Comparison of ENCODE assay signal across 17 cellular contexts in the genomic region with DNA sequence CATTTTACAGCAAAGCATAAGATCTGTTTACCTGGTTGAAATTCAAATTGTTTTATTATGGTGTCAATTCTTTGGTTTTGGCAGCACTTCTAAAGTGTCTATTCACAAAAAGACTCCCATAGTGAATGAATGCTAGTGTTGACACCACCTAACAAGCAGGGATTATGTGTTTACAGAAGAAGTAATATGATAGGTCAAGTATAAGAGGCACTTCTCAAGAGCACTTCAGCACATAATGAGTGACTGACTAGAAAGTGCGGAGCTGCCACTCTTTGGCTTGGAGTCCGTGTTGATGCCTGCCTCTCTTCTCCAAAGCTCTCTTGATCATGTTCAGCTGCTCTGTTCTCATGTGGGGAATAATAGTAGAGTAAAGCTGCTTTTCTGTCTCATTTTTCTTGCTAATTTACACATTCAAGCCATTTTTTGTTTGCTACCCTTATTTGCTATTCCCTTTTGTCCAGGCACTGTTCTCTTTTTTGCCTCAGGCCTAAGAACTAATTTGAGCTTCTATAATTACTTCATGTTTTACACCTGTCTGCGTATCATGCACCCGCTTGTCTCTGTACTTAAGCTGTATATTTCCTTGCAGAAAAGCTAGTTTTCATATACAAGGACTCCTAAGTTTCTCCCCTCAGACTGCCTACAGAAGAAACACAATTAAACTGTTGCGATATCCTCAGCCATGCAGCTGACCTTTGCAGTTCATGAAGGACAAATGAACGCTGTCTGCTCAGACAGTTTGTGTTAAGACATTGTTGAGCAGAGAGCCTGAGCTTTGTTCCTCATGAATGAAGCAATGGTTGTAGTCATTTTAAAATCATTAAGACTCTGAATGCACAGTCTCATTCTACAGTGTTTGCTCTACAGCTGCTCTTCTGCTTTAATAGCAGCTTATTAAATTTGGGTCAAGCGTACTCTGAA. TPM values are rescaled to one million over a fixed set of nuclear protein-coding genes. Genes with fewer than 3 reads are reported as not detected.
DNase-seq lines count a peak whose midpoint lies in the region; ATAC-seq and TF ChIP-seq lines count a peak whose summit lies in the region.
"Had no signal": no experiment of that assay in that cellular context is flagged by ENCODE, and none has a peak within 500 bp of the region (broad histone marks: within the 10 kb centered on the region; RNA-seq: fewer than 3 reads in every experiment).

No MANE protein-coding gene starts in this region.

- H3F3A ChIP-seq in MM.1S (ENCODE audit: insufficient read depth, low read length): no peaks in the 10 kb centered on the region

- H3K27me3 Mint-ChIP-seq in glutamatergic neuron (ENCODE audit: unreplicated experiment): peaks cover 5% of the 10 kb centered on the region
- H3K27me3 Mint-ChIP-seq: activated B cell treated with CpG ODN at 0.5 μM for 24 hours; activated naive CD8-positive, alpha-beta T cell treated with anti-CD3 and anti-CD28 coated beads for 36 hours had no signal

- H3K27ac Mint-ChIP-seq in glutamatergic neuron (ENCODE audit: unreplicated experiment): peak overlapping the region; percentile 82
- H3K27ac Mint-ChIP-seq: activated B cell treated with CpG ODN at 0.5 μM for 24 hours; activated naive CD8-positive, alpha-beta T cell treated with anti-CD3 and anti-CD28 coated beads for 36 hours; CD8-positive, alpha-beta T cell had no signal

- peak overlapping the region; percentile 33 for H3K4me3 Mint-ChIP-seq in glutamatergic neuron (ENCODE audit: unreplicated experiment)
- H3K4me3 Mint-ChIP-seq: activated B cell treated with CpG ODN at 0.5 μM for 24 hours; activated naive CD8-positive, alpha-beta T cell treated with anti-CD3 and anti-CD28 coated beads for 36 hours; CD8-positive, alpha-beta T cell had no signal

- no peak for ATAC-seq in HG02571 (IDR thresholded peaks at IDR 0.05; ENCODE audit: unreplicated experiment)
- ATAC-seq: CD8-positive, alpha-beta T cell had no signal

- H3K27me3 ChIP-seq in MM.1S (replicated peaks; ENCODE audit: insufficient read depth, low read length): no peaks in the 10 kb centered on the region
- H3K27me3 ChIP-seq: hepatocyte had no signal

- peak; percentile 77 for DNase-seq in COLO668 (lab: John Stamatoyannopoulos, UW; ENCODE audit: unreplicated experiment)
- DNase-seq in NCI-H1417 treated with DMSO at 0.1 percent for 48 hours (lab: John Stamatoyannopoulos, UW): peak; percentile 71
- DNase-seq in NCI-H345 treated with DMSO at 0.1 percent for 48 hours (lab: John Stamatoyannopoulos, UW; ENCODE audit: unreplicated experiment): peak; percentile 93
- no peak for DNase-seq in glutamatergic neuron
- no peak for DNase-seq in MM.1S
- DNase-seq in RKO (ENCODE audit: low spot score): no peak
- DNase-seq in activated naive CD4-positive, alpha-beta T cell treated with anti-CD3 and anti-CD28 coated beads, Interleukin-2, amount 50 U/mL, for 16 hours: no peak
- DNase-seq: activated B cell treated with CpG ODN at 0.5 μM for 24 hours; activated CD8-positive, alpha-beta memory T cell treated with anti-CD3 and anti-CD28 coated beads, Interleukin-2, amount 50 U/mL, for 48 hours; activated naive CD8-positive, alpha-beta T cell treated with anti-CD3 and anti-CD28 coated beads for 36 hours; CD8-positive, alpha-beta T cell; erythroblast; H7 had no signal

- no peaks in the 10 kb centered on the region for H3K9me3 ChIP-seq in MM.1S (replicated peaks; ENCODE audit: insufficient read depth, low read length)

- H3K4me2 ChIP-seq in MM.1S (ENCODE audit: low read depth, low read length): no peak overlapping the region
- H3K4me2 ChIP-seq: hepatocyte had no signal

- H3K27ac ChIP-seq in MM.1S (ENCODE audit: low read length): no peak overlapping the region
- H3K27ac ChIP-seq: hepatocyte, thoracic aorta had no signal

- no peaks in the 10 kb centered on the region for H3K79me2 ChIP-seq in MM.1S (ENCODE audit: low read length)
- H3K79me2 ChIP-seq: hepatocyte had no signal

- H3K4me1 Mint-ChIP-seq in glutamatergic neuron (ENCODE audit: low read depth, unreplicated experiment): peaks cover 35% of the 10 kb centered on the region
- H3K4me1 Mint-ChIP-seq: activated B cell treated with CpG ODN at 0.5 μM for 24 hours; activated naive CD8-positive, alpha-beta T cell treated with anti-CD3 and anti-CD28 coated beads for 36 hours had no signal

- no peaks in the 10 kb centered on the region for H3K9me3 Mint-ChIP-seq in glutamatergic neuron (ENCODE audit: unreplicated experiment)

- H2AFZ ChIP-seq in MM.1S (ENCODE audit: low read length): no peak overlapping the region
- H2AFZ ChIP-seq: hepatocyte had no signal

- no peak overlapping the region for H3K4me3 ChIP-seq in MM.1S (ENCODE audit: low read length)
- H3K4me3 ChIP-seq: hepatocyte, thoracic aorta had no signal

- TF ChIP-seq CTCF in glutamatergic neuron (IDR thresholded peaks at IDR 0.05; ENCODE audit: partially characterized antibody, unreplicated experiment) (no peak), MM.1S (IDR thresholded peaks at IDR 0.05; ENCODE audit: low read length) (no peak)

- no peaks in the 10 kb centered on the region for H3K36me3 Mint-ChIP-seq in glutamatergic neuron (ENCODE audit: unreplicated experiment)
- H3K36me3 Mint-ChIP-seq: CD8-positive, alpha-beta T cell had no signal

- H3K36me3 ChIP-seq in MM.1S (replicated peaks; ENCODE audit: insufficient read depth, low read length): no peaks in the 10 kb centered on the region
- H3K36me3 ChIP-seq: thoracic aorta had no signal

- H4K20me1 ChIP-seq in MM.1S (ENCODE audit: insufficient read depth, low read length): no peaks in the 10 kb centered on the region

- H3K9me2 ChIP-seq in MM.1S (replicated peaks; ENCODE audit: insufficient read depth, low read length): no peaks in the 10 kb centered on the region

- H3K9ac ChIP-seq in MM.1S (ENCODE audit: low read length): no peak overlapping the region

- no peaks in the 10 kb centered on the region for H3K4me1 ChIP-seq in MM.1S (ENCODE audit: low read length)

RNA-seq across cellular contexts. Expression of gene MAB21L1, which starts 22.9 kb away (rescaled TPM):
- total RNA-seq in glutamatergic neuron (ENCODE audit: unreplicated experiment): 48.7 TPM
- total RNA-seq: A673; activated B cell treated with CpG ODN at 0.5 μM for 24 hours; CD8-positive, alpha-beta T cell had no signal

Comparison
In these comparisons a context has a peak if more than half of its experiments do, and no peak if none do; other contexts are left out.
1. DNase-seq: peak in COLO668 (single experiment), NCI-H1417 treated with DMSO at 0.1 percent for 48 hours (single experiment) and NCI-H345 treated with DMSO at 0.1 percent for 48 hours (single experiment); none in glutamatergic neuron (single experiment), MM.1S (single experiment), RKO (single experiment) and activated naive CD4-positive, alpha-beta T cell treated with anti-CD3 and anti-CD28 coated beads, Interleukin-2, amount 50 U/mL, for 16 hours (single experiment).